ENCODE assay signal across 8 cellular contexts in genomic region chr21:17780539-17780938, GRCh38. TPM values are rescaled to one million over a fixed set of nuclear protein-coding genes. Genes with fewer than 3 reads are reported as not detected.
DNase-seq lines count a peak whose midpoint lies in the region; ATAC-seq and TF ChIP-seq lines count a peak whose summit lies in the region.

No MANE protein-coding gene starts in this region.

- H3K27ac ChIP-seq in SU-DHL-6 (ENCODE audit: low read depth, low read length) (0 out of 2 replicates have a peak overlapping the region, but pooled peaks have one; percentile 3), ovary (no peak overlapping the region)

- H2AFZ ChIP-seq in SU-DHL-6 (ENCODE audit: low read depth, low read length, severe bottlenecking), result no peak overlapping the region

- H3K4me1 ChIP-seq in ovary (ENCODE audit: insufficient read depth), result no peaks in the 10 kb centered on the region

- H3K27me3 ChIP-seq in SU-DHL-6 (ENCODE audit: low read length) (no peaks in the 10 kb centered on the region), ovary (no peaks in the 10 kb centered on the region)

- peak overlapping the region; percentile 63 to 95 (median 90) for H3K27ac Mint-ChIP-seq in naive thymus-derived CD8-positive, alpha-beta T cell

- H3F3A ChIP-seq in SU-DHL-6 (ENCODE audit: insufficient read depth), result peaks cover 35% of the 10 kb centered on the region

- POLR2A ChIA-PET in naive thymus-derived CD8-positive, alpha-beta T cell (lab: Charles Lee), result interaction anchor here (0.9 to 4.6 kb wide), 3 partner anchors 28 to 41 kb away, joined by 3 to 63 read pairs (median 3); partner anchors contain the start of gene C21orf91
- POLR2A ChIA-PET in HEK293T (lab: Yijun Ruan, JAX), result no interaction called here

- DNase-seq in naive thymus-derived CD8-positive, alpha-beta T cell, result peak in 7 of 10 donors; percentile 13 to 47 (median 33)
- DNase-seq in DMS53 (lab: John Stamatoyannopoulos, UW) (no peak), ovary (no peak), H4 (ENCODE audit: low spot score) (no peak), HEK293T (ENCODE audit: extremely low spot score) (no peak)

- H3K36me3 ChIP-seq in SU-DHL-6 (ENCODE audit: low read length), result peaks cover 3% of the 10 kb centered on the region
- H3K36me3 ChIP-seq in ovary, result no peaks in the 10 kb centered on the region

- H3K4me2 ChIP-seq in SU-DHL-6 (ENCODE audit: low read depth, low read length, poor library complexity, severe bottlenecking), result peak overlapping the region; percentile 16

- no peak for TF ChIP-seq POLR2A in ovary (IDR thresholded peaks at IDR 0.05)

- H3K9ac ChIP-seq in SU-DHL-6 (ENCODE audit: low read length), result no peak overlapping the region; the same call in 1 of the 2 replicates

- ATAC-seq in GM19023 (IDR thresholded peaks at IDR 0.05; ENCODE audit: unreplicated experiment) (peak; percentile 35), HG02943 (IDR thresholded peaks at IDR 0.05; ENCODE audit: low read depth, unreplicated experiment) (peak; percentile 32)
- ATAC-seq in naive thymus-derived CD8-positive, alpha-beta T cell, result peak; percentile 45 to 46

- no peaks in the 10 kb centered on the region for H3K9me2 ChIP-seq in SU-DHL-6 (replicated peaks; ENCODE audit: insufficient read depth, low read length)

- TF ChIP-seq EP300 in ovary (IDR thresholded peaks at IDR 0.05), result no peak

- CTCF ChIA-PET in HEK293T (lab: Yijun Ruan, JAX), result interaction anchor here (0.5 kb wide), 1 partner anchor 124 kb away, joined by 4 read pairs; no protein-coding TSS in a partner anchor

- intact Hi-C loops in ovary (cut with DNase I), result no loop called here

- 85 to 88% (median 87%) methylated on average over 6 of the region's 6 CpGs for WGBS in ovary, 3 donors

- no peak for TF ChIP-seq CTCF in SU-DHL-6 (IDR thresholded peaks at IDR 0.05; ENCODE audit: insufficient read depth, low read length, poor library complexity, severe bottlenecking)
- no peak for TF ChIP-seq CTCF in ovary (IDR thresholded peaks at IDR 0.05)

- H4K20me1 ChIP-seq in SU-DHL-6 (ENCODE audit: low read depth, low read length), result no peaks in the 10 kb centered on the region

- H3K9me3 Mint-ChIP-seq in naive thymus-derived CD8-positive, alpha-beta T cell, result peaks cover 0 to 5% (median 0%) of the 10 kb centered on the region in 9 donors

- no peaks in the 10 kb centered on the region for H3K27me3 Mint-ChIP-seq in naive thymus-derived CD8-positive, alpha-beta T cell

- H3K36me3 Mint-ChIP-seq in naive thymus-derived CD8-positive, alpha-beta T cell, result peaks cover 0 to 3% (median 2%) of the 10 kb centered on the region in 3 donors

- H3K4me3 Mint-ChIP-seq in naive thymus-derived CD8-positive, alpha-beta T cell, result peak overlapping the region in 9 of 10 donors; percentile 40 to 71 (median 63)

- no peaks in the 10 kb centered on the region for H3K9me3 ChIP-seq in SU-DHL-6 (ENCODE audit: insufficient read depth, low read length)
- H3K9me3 ChIP-seq in ovary, result no peaks in the 10 kb centered on the region

- H3K79me2 ChIP-seq in SU-DHL-6 (ENCODE audit: insufficient read depth, low read length), result no peaks in the 10 kb centered on the region

- H3K4me3 ChIP-seq in SU-DHL-6 (ENCODE audit: insufficient read depth, low read length, poor library complexity, severe bottlenecking) (no peak overlapping the region), ovary (no peak overlapping the region)

- peaks cover 55 to 92% (median 72%) of the 10 kb centered on the region in 4 donors for H3K4me1 Mint-ChIP-seq in naive thymus-derived CD8-positive, alpha-beta T cell

TF ChIP-seq in HEK293T, 16 proteins besides CTCF, POLR2A, EP300 and RAD21:
- TF ChIP-seq SP1 (IDR thresholded peaks at IDR 0.05) (no peak), LEF1 (IDR thresholded peaks at IDR 0.05; ENCODE audit: borderline replicate concordance) (no peak), ELF4 (IDR thresholded peaks at IDR 0.05) (no peak), SUZ12 (IDR thresholded peaks at IDR 0.05) (no peak), NFRKB (IDR thresholded peaks at IDR 0.05) (no peak), FOXK2 (IDR thresholded peaks at IDR 0.05) (no peak), CTBP1 (IDR thresholded peaks at IDR 0.05; ENCODE audit: borderline replicate concordance) (no peak), FOXA1 (IDR thresholded peaks at IDR 0.05) (no peak), FOXM1 (IDR thresholded peaks at IDR 0.05; ENCODE audit: borderline replicate concordance) (no peak), ZNF384 (IDR thresholded peaks at IDR 0.05) (no peak)
- TF ChIP-seq, protein P1, sequence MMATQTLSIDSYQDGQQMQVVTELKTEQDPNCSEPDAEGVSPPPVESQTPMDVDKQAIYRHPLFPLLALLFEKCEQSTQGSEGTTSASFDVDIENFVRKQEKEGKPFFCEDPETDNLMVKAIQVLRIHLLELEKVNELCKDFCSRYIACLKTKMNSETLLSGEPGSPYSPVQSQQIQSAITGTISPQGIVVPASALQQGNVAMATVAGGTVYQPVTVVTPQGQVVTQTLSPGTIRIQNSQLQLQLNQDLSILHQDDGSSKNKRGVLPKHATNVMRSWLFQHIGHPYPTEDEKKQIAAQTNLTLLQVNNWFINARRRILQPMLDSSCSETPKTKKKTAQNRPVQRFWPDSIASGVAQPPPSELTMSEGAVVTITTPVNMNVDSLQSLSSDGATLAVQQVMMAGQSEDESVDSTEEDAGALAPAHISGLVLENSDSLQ (IDR thresholded peaks at IDR 0.05), result no peak

RNA-seq across cellular contexts. Expression of gene C21orf91, which starts 38.6 kb away (rescaled TPM):
- 10 to 100 TPM; 53.2 to 56.4 TPM for total RNA-seq in naive thymus-derived CD8-positive, alpha-beta T cell
- polyA plus RNA-seq in naive thymus-derived CD8-positive, alpha-beta T cell, result 10 to 100 TPM; 30.7 to 40.3 (median 30.7) TPM
- 10 to 100 TPM in 5 of 7 donors, 1 to 10 TPM in 2; 7.4 to 19.2 (median 15.7) TPM for total RNA-seq in ovary
- polyA plus RNA-seq in ovary, result 1 to 10 TPM; 5.3 to 8.4 TPM
- 8.4 and 10.5 TPM in 2 replicates for total RNA-seq in H4 (2014; rRNA removed; shearing (Covaris generic))

Comparison
In these comparisons a context has a peak if more than half of its experiments do, and no peak if none do; other contexts are left out.
1. DNase-seq: peak in naive thymus-derived CD8-positive, alpha-beta T cell (7 of 10); none in DMS53 (single experiment), ovary (0 of 5), H4 (single experiment) and HEK293T (single experiment).
2. Peak in every context shown above with its lines, with median percentiles within 50 percentile points of each other: ATAC-seq.